In genomic region chr1:1876335-1876935, GRCh38 we compare ENCODE assay signal across 1 cellular context.
TF ChIP-seq lines count a peak whose summit lies in the region.

No MANE protein-coding gene starts in this region.

TF ChIP-seq in H1, 55 proteins besides CTCF, POLR2A, EP300 and RAD21:
- 0 out of 2 replicates have a peak, but pooled peaks have one; percentile 13 for TF ChIP-seq POLR2AphosphoS5 (IDR thresholded peaks at IDR 0.05; ENCODE audit: low read depth, low read length)
- no peak for TF ChIP-seq ZNF274 (IDR thresholded peaks at IDR 0.05; ENCODE audit: borderline replicate concordance, extremely low read depth, low read length)
